ENCODE assay signal across 27 cellular contexts in genomic region chr6:8335371-8335770, GRCh38.
"Had no signal": no experiment of that assay in that cellular context is flagged by ENCODE, and none has a peak within 500 bp of the region (broad histone marks: within the 10 kb centered on the region; RNA-seq: fewer than 3 reads in every experiment).

No MANE protein-coding gene starts in this region.

- H3K36me3 ChIP-seq: ascending aorta, brain microvascular endothelial cell, neutrophil, right lobe of liver, transverse colon had no signal

- H3K4me1 ChIP-seq: ascending aorta, right lobe of liver had no signal

- H3K27me3 ChIP-seq: ascending aorta, brain microvascular endothelial cell, hepatocyte, neutrophil, right lobe of liver, testis, transverse colon had no signal

- FAIRE-seq: keratinocyte, TTC549 had no signal

- H3K9me3 ChIP-seq: ascending aorta, neutrophil, right lobe of liver, testis, transverse colon had no signal

- DNase-seq: activated CD4-positive, alpha-beta T cell treated with anti-CD3 and anti-CD28 coated beads for 4 hours; activated CD4-positive, alpha-beta T cell treated with anti-CD3 and anti-CD28 coated beads, Interleukin-2, amount 50 U/mL, for 48 hours; activated CD8-positive, alpha-beta memory T cell treated with anti-CD3 and anti-CD28 coated beads for 24 hours; activated gamma-delta T cell; activated naive CD4-positive, alpha-beta T cell treated with anti-CD3 and anti-CD28 coated beads, Interleukin-2, amount 10 ng/mL, durations not matched to agents 7 days and 5 days; activated naive CD8-positive, alpha-beta T cell treated with anti-CD3 and anti-CD28 coated beads, Interleukin-2, amount 10 ng/mL, durations not matched to agents 7 days and 5 days; activated T-cell treated with anti-CD3 and anti-CD28 coated beads, Interleukin-2, amount 50 U/mL, for 1 hour; brain microvascular endothelial cell; central memory CD4-positive, alpha-beta T cell; endodermal cell; foreskin fibroblast; glutamatergic neuron; left colon; naive B cell; nephron progenitor cell; right lobe of liver; stimulated activated CD4-positive, alpha-beta T cell treated with anti-CD3 and anti-CD28 coated beads, Interleukin-2, amount 100 ng/mL, for 48 hours; stimulated activated naive CD8-positive, alpha-beta T cell treated with anti-CD3 and anti-CD28 coated beads, Interleukin-15, Interleukin-2, amounts not matched to agents 100 U/mL and 50 U/mL, for 24 hours; T-helper 9 cell; testis; transverse colon had no signal

- H3K79me2 ChIP-seq: hepatocyte had no signal

- H2AFZ ChIP-seq: hepatocyte had no signal

- H3K27ac ChIP-seq: ascending aorta, brain microvascular endothelial cell, hepatocyte, neutrophil, right lobe of liver, testis, transverse colon, VCaP had no signal

- H3K4me2 ChIP-seq: hepatocyte had no signal

- ATAC-seq: left colon; right lobe of liver; stimulated activated naive CD8-positive, alpha-beta T cell treated with anti-CD3 and anti-CD28 coated beads, Interleukin-15, Interleukin-2, amounts not matched to agents 100 U/mL and 50 U/mL, for 24 hours had no signal

- H3K4me3 ChIP-seq: ascending aorta, hepatocyte, right lobe of liver, testis, transverse colon had no signal
